Comparison of ENCODE assay signal across 8 cellular contexts in the genomic region with DNA sequence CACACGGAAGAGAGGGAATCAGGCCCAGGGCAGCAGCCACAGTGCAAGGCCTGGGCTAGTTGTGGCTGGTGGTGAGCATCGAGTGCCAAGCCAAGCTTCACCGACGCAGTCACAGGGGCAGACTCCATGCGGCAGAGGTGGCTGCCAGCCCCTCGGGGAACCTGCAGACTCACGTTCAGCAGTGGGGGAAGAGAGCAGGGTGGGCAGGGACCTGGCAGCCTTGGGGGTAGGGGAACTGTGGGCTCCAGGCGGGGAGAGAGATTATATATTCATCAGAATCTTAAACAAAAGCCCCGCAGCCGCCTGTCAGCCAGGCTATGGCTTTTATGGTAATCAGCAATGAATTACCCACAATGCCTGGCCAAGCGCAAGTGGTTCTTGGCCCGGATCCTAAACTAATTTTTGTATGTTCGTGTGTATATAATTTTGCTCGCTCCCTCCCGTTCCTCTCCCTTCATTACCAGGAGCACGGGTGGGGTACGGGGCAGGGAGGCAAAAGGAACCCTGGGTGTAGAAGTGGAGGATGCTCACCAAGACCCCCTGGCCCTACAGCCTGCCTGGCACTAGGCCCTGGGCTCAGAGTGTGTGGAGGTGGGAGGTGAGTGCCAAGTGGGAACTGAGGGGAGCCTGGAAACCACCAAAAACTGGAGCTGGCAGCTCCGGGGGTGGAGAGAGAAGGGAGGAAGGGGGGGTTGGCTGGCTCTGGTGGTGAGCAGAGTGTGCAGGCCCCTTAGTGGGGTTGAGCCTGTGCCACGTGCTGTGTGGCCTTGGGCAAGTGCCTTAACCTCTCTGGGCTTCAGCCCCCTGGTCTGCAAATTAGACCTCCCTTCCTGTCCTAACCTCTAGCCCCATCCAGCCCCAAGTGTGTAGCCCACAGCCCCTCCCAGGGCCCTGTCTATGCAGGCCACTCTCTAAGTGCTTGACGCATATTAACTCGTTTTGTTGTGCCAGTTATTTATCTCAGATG. TPM values are rescaled to one million over a fixed set of nuclear protein-coding genes. Genes with fewer than 3 reads are reported as not detected.
DNase-seq lines count a peak whose midpoint lies in the region; ATAC-seq, FAIRE-seq and TF ChIP-seq lines count a peak whose summit lies in the region.

No MANE protein-coding gene starts in this region.

- H3K36me3 ChIP-seq in H1 (ENCODE audit: control insufficient read depth in 2 of 4, insufficient read depth in 4 of 4, low read length in 3 of 4) = no peaks in the 10 kb centered on the region
- no peaks in the 10 kb centered on the region for H3K36me3 ChIP-seq in naive thymus-derived CD4-positive, alpha-beta T cell (ENCODE audit: control insufficient read depth in 2 of 3, insufficient read depth in 3 of 3, low read length in 3 of 3)

- peaks cover 17% of the 10 kb centered on the region for H3K36me3 Mint-ChIP-seq in nephron progenitor cell (ENCODE audit: low read depth)
- H3K36me3 Mint-ChIP-seq in naive thymus-derived CD4-positive, alpha-beta T cell = no peaks in the 10 kb centered on the region

- H4K20me1 ChIP-seq in H1 (replicated peaks in 1 of 2; ENCODE audit: control insufficient read depth in 1 of 2, insufficient read depth in 2 of 2, low read length in 2 of 2) = peaks cover 18 to 30% of the 10 kb centered on the region in 2 experiments

- no peaks in the 10 kb centered on the region for H3K9me3 ChIP-seq in H1 (ENCODE audit: insufficient read depth in 2 of 2, low read depth in 1 of 2, low read length in 1 of 2)
- no peaks in the 10 kb centered on the region for H3K9me3 ChIP-seq in naive thymus-derived CD4-positive, alpha-beta T cell (ENCODE audit: control insufficient read depth in 2 of 3, low read length in 3 of 3)

- H3K23ac ChIP-seq in H1 (ENCODE audit: insufficient read length) = no peak overlapping the region

- no peak overlapping the region for H4K5ac ChIP-seq in H1 (ENCODE audit: insufficient read length, low read depth, low read length)

- TF ChIP-seq CTCF in H1 (IDR thresholded peaks at IDR 0.05; ENCODE audit: control extremely low read depth in 1 of 3, insufficient read depth in 1 of 3, low read depth in 1 of 3, low read length in 3 of 3) (no peak), nephron progenitor cell (IDR thresholded peaks at IDR 0.05) (no peak)

- peaks cover 2 to 5% (median 3%) of the 10 kb centered on the region in 4 experiments; a peak in 4 of 7 replicates for H3K4me1 ChIP-seq in H1 (replicated peaks in 1 of 4; ENCODE audit: control insufficient read depth in 3 of 4, insufficient read depth in 4 of 4, low read length in 3 of 4)
- no peaks in the 10 kb centered on the region for H3K4me1 ChIP-seq in naive thymus-derived CD4-positive, alpha-beta T cell (ENCODE audit: control insufficient read depth in 2 of 2, insufficient read depth in 2 of 2, low read length in 2 of 2)

- H3K18ac ChIP-seq in H1 (ENCODE audit: extremely low read depth, low read length) = no peak overlapping the region

- CTCF ChIA-PET in H1 (lab: Charles Lee; ENCODE audit: partially characterized antibody) = interaction anchor here (0.7 to 1.9 kb wide), 3 partner anchors 12 to 37 kb away, joined by 3 to 7 read pairs (median 3); no protein-coding TSS in a partner anchor
- CTCF ChIA-PET in naive thymus-derived CD4-positive, alpha-beta T cell (lab: Charles Lee) = no interaction called here

- H3K9ac ChIP-seq in H1 (replicated peaks in 1 of 4; ENCODE audit: extremely low read depth in 1 of 4, low read depth in 3 of 4, low read length in 3 of 4) = no peak overlapping the region

- H3K79me1 ChIP-seq in H1 (ENCODE audit: low read depth, low read length) = peaks cover 22% of the 10 kb centered on the region

- H3K14ac ChIP-seq in H1 (ENCODE audit: insufficient read length) = no peak overlapping the region

- H2AK5ac ChIP-seq in H1 (ENCODE audit: low read depth, low read length) = no peak overlapping the region

- H3K4ac ChIP-seq in H1 (replicated peaks; ENCODE audit: insufficient read length, low read depth, low read length) = no peak overlapping the region

- TF ChIP-seq RAD21 in H1 (IDR thresholded peaks at IDR 0.05 in 1 of 2, conservative IDR thresholded peaks at IDR 0.05 in 1 of 2; ENCODE audit: low read depth in 2 of 2, low read length in 2 of 2) = no peak

- POLR2A ChIA-PET in H1 (lab: Charles Lee; ENCODE audit: partially characterized antibody) = interaction anchor here (0.6 to 2.0 kb wide), 16 partner anchors 10 to 735 kb away, joined by 3 to 10 read pairs (median 3); no protein-coding TSS in a partner anchor
- POLR2A ChIA-PET in naive thymus-derived CD4-positive, alpha-beta T cell (lab: Charles Lee) = no interaction called here

- no peak for TF ChIP-seq EP300 in H1 (IDR thresholded peaks at IDR 0.05; ENCODE audit: borderline replicate concordance in 1 of 2, low read depth in 2 of 2, low read length in 2 of 2)

- DNase-seq in Ammon's horn (ENCODE audit: low spot score) (peak; percentile 86), NCI-H345 (lab: John Stamatoyannopoulos, UW) (peak; percentile 81), H1 (ENCODE audit: low read depth in 1 of 2, low spot score in 2 of 2) (no peak), nephron progenitor cell (no peak), T1000 (lab: John Stamatoyannopoulos, UW) (no peak), GF-D8 (lab: John Stamatoyannopoulos, UW) (no peak), GM19240 (ENCODE audit: insufficient read length, low spot score) (no peak)
- no peak for DNase-seq in naive thymus-derived CD4-positive, alpha-beta T cell

- no peak overlapping the region for H2AFZ ChIP-seq in H1 (ENCODE audit: low read length)

- H3K27ac ChIP-seq in H1 (ENCODE audit: low read depth, low read length) = no peak overlapping the region
- H3K27ac ChIP-seq in naive thymus-derived CD4-positive, alpha-beta T cell (ENCODE audit: low read depth, low read length) = no peak overlapping the region

- H3K79me2 ChIP-seq in H1 (ENCODE audit: control insufficient read depth in 1 of 2, insufficient read depth in 2 of 2, low read length in 2 of 2) = peaks cover 0 to 36% of the 10 kb centered on the region in 2 experiments; a peak in 2 of 4 replicates

- H3K27ac Mint-ChIP-seq in nephron progenitor cell = peak overlapping the region; percentile 69
- no peak overlapping the region for H3K27ac Mint-ChIP-seq in naive thymus-derived CD4-positive, alpha-beta T cell

- no peaks in the 10 kb centered on the region for H3K23me2 ChIP-seq in H1 (ENCODE audit: low read depth, low read length)

- intact Hi-C loops in naive thymus-derived CD4-positive, alpha-beta T cell (cut with micrococcal nuclease) = no loop called here

- peaks cover 21% of the 10 kb centered on the region for H3K4me1 Mint-ChIP-seq in nephron progenitor cell
- H3K4me1 Mint-ChIP-seq in naive thymus-derived CD4-positive, alpha-beta T cell = peaks cover 0 to 5% (median 0%) of the 10 kb centered on the region in 7 donors

- FAIRE-seq in H1 (lab: Jason Lieb, UNC) = no peak

- ATAC-seq in naive thymus-derived CD4-positive, alpha-beta T cell = no peak

- no peaks in the 10 kb centered on the region for H3K9me3 Mint-ChIP-seq in nephron progenitor cell
- no peaks in the 10 kb centered on the region for H3K9me3 Mint-ChIP-seq in naive thymus-derived CD4-positive, alpha-beta T cell

- no peak overlapping the region for H3K4me3 Mint-ChIP-seq in nephron progenitor cell
- H3K4me3 Mint-ChIP-seq in naive thymus-derived CD4-positive, alpha-beta T cell = no peak overlapping the region

- peak overlapping the region; percentile 72; the same call in 1 of the 2 replicates for H4K8ac ChIP-seq in H1 (ENCODE audit: extremely low read depth, insufficient read depth, low read length)

- peak; percentile 58 to 97 for TF ChIP-seq POLR2A in H1 (IDR thresholded peaks at IDR 0.05; ENCODE audit: control extremely low read depth in 1 of 2, low read depth in 2 of 2, low read length in 2 of 2)

- H3K4me2 ChIP-seq in H1 (ENCODE audit: insufficient read depth in 1 of 2, low read depth in 2 of 2, low read length in 2 of 2) = no peak overlapping the region

- H3K27me3 Mint-ChIP-seq in nephron progenitor cell (ENCODE audit: low read depth, poor library complexity) = peaks cover 6% of the 10 kb centered on the region
- H3K27me3 Mint-ChIP-seq in naive thymus-derived CD4-positive, alpha-beta T cell = peaks cover 0 to 9% (median 2%) of the 10 kb centered on the region in 5 donors

- H3K4me3 ChIP-seq in H1 (ENCODE audit: extremely low read depth in 1 of 4, insufficient read depth in 2 of 4, low read depth in 3 of 4, low read length in 4 of 4) = no peak overlapping the region
- no peak overlapping the region for H3K4me3 ChIP-seq in naive thymus-derived CD4-positive, alpha-beta T cell (ENCODE audit: low read length)

- no peak overlapping the region for H2BK5ac ChIP-seq in H1 (ENCODE audit: low read depth, low read length)

- H2BK20ac ChIP-seq in H1 (ENCODE audit: low read length) = no peak overlapping the region

- no peak overlapping the region for H3K56ac ChIP-seq in H1 (replicated peaks; ENCODE audit: insufficient read length, low read depth, low read length)

- no peak overlapping the region for H4K91ac ChIP-seq in H1 (replicated peaks; ENCODE audit: insufficient read length, low read length)

- H2BK12ac ChIP-seq in H1 (ENCODE audit: low read depth, low read length) = peak overlapping the region; percentile 27; the same call in 1 of the 2 replicates

- 91% methylated on average over 21 of the region's 21 CpGs; no CpG with 5 or more reads in 1 of the 2 experiments for WGBS in H1 (ENCODE audit: extremely low coverage in 1 of 2, insufficient coverage in 1 of 2, insufficient read length in 1 of 2, insufficient replicate concordance in 2 of 2, low coverage in 1 of 2, low lambda C conversion rate in 2 of 2, missing lambda C conversion rate in 1 of 2), 2 experiments

- H2BK15ac ChIP-seq in H1 (ENCODE audit: low read length) = no peak overlapping the region

- no peak overlapping the region for H2BK120ac ChIP-seq in H1 (replicated peaks; ENCODE audit: low read depth, low read length)

- no peaks in the 10 kb centered on the region for H3K27me3 ChIP-seq in H1 (replicated peaks in 1 of 4; ENCODE audit: control insufficient read depth in 3 of 4, extremely low read depth in 1 of 4, insufficient read depth in 3 of 4, low read length in 3 of 4)
- H3K27me3 ChIP-seq in naive thymus-derived CD4-positive, alpha-beta T cell (ENCODE audit: control insufficient read depth in 2 of 2, insufficient read depth in 2 of 2, low read length in 2 of 2) = no peaks in the 10 kb centered on the region

RNA-seq across cellular contexts. Expression of a gene that starts 31.9 kb away (rescaled TPM):
- 218 and 223 TPM in 2 replicates for total RNA-seq in H1 (2021; fragmentation: NEBNext Ultra II Directional; extraction: Animal tissue kit (Norgen Biotek cat#: 25700))
- polyA plus RNA-seq in H1 (2011; rRNA removed) = 96.8 and 146 TPM in 2 replicates
- polyA plus RNA-seq in H1 (2011; cell fraction: cytosol; rRNA removed) = 87.7 TPM
- 278 TPM for polyA plus RNA-seq in H1 (2011; cell fraction: nucleus; rRNA removed)
- polyA plus RNA-seq in H1 (2012, experiment 1 of 2) = 73.0 to 132 TPM (median 116 TPM) in 4 replicates
- polyA plus RNA-seq in H1 (2012, experiment 2 of 2) = 60.0 TPM
- polyA plus RNA-seq in H1 (2013, experiment 1 of 2) = 124 TPM
- polyA plus RNA-seq in H1 (2013, experiment 2 of 2) = 122 TPM
- 192 and 241 TPM in 2 replicates for polyA minus RNA-seq in H1 (2011; rRNA and poly(A)+ RNA removed)
- polyA minus RNA-seq in H1 (2011; cell fraction: cytosol; rRNA and poly(A)+ RNA removed) = 212 TPM
- polyA minus RNA-seq in H1 (2011; cell fraction: nucleus; rRNA and poly(A)+ RNA removed) = 157 TPM
- total RNA-seq in naive thymus-derived CD4-positive, alpha-beta T cell = 1 to 10 TPM in 4 of 5 experiments, not detected in 1; 2.5 to 9.3 (median 5.0) TPM
- 1 to 10 TPM in 1 of 2 donors, under 1 TPM in 1; 0.51 to 2.0 TPM for polyA plus RNA-seq in naive thymus-derived CD4-positive, alpha-beta T cell

Comparison
In these comparisons a context has a peak if more than half of its experiments do, and no peak if none do; other contexts are left out.
1. DNase-seq: peak in Ammon's horn (single experiment) and NCI-H345 (single experiment); none in H1 (0 of 2), nephron progenitor cell (single experiment), naive thymus-derived CD4-positive, alpha-beta T cell (0 of 9), T1000 (single experiment), GF-D8 (single experiment) and GM19240 (single experiment).
2. RNA of a gene that starts 31.9 kb away (total RNA-seq): 218 to 223 TPM in H1; 2.5 to 9.3 TPM in naive thymus-derived CD4-positive, alpha-beta T cell; every median in the first group is over 10 times any median in the second.